ENCODE assay signal across 11 cellular contexts in the genomic region with DNA sequence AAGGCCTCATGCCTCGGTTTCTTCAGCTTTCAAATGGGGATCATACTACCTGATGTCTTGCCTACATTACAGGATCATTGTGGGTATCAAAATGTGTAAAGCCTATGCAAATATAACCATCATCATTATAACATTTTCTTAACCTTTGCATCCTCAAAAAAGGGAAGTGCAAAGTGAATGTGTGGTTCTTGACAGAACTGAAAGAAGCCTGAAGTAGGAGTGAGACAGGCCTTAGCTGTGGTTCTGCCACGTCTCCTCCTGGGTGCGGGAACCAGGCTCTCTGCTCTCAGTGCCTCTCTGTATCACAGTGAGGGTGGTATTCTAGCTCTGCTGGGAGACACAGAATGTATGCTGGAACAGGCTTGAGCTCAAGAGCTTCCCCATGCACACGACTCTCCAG.
DNase-seq lines count a peak whose midpoint lies in the region; ATAC-seq, FAIRE-seq and TF ChIP-seq lines count a peak whose summit lies in the region.
"Had no signal": no experiment of that assay in that cellular context is flagged by ENCODE, and none has a peak within 500 bp of the region (broad histone marks: within the 10 kb centered on the region; RNA-seq: fewer than 3 reads in every experiment).

No MANE protein-coding gene starts in this region.

- peaks cover 6% of the 10 kb centered on the region for H3K36me3 Mint-ChIP-seq in activated T-helper 1 cell treated with anti-CD3 and anti-CD28 coated beads, Interleukin-12 subunit alpha, Interleukin-12 subunit beta, Interleukin-2, Interleukin-4 antibody, amounts not matched to agents 30 ng/mL and 10 ng/mL and 1 ng/mL, durations not matched to agents 14 hours and 24 hours and 36 hours (ENCODE audit: low read depth)

- ATAC-seq in GM19328 (IDR thresholded peaks at IDR 0.05; ENCODE audit: unreplicated experiment) (peak; percentile 89), HG03025 (IDR thresholded peaks at IDR 0.05; ENCODE audit: low FRiP score, unreplicated experiment) (peak; percentile 83)

- FAIRE-seq in D721Med (lab: Jason Lieb, UNC): no peak

- H3K4me1 Mint-ChIP-seq in activated T-helper 1 cell treated with anti-CD3 and anti-CD28 coated beads, Interleukin-12 subunit alpha, Interleukin-12 subunit beta, Interleukin-2, Interleukin-4 antibody, amounts not matched to agents 30 ng/mL and 10 ng/mL and 1 ng/mL, durations not matched to agents 14 hours and 24 hours and 36 hours (ENCODE audit: low read depth): peaks cover 57% of the 10 kb centered on the region

- DNase-seq in GM12865 (ENCODE audit: low read depth): peak; percentile 84
- no peak for DNase-seq in activated T-helper 1 cell treated with anti-CD3 and anti-CD28 coated beads, Interleukin-12 subunit alpha, Interleukin-12 subunit beta, Interleukin-2, Interleukin-4 antibody, amounts not matched to agents 30 ng/mL and 10 ng/mL and 1 ng/mL, durations not matched to agents 14 hours and 24 hours and 36 hours (ENCODE audit: low spot score)
- no peak for DNase-seq in D721Med (ENCODE audit: insufficient read length, low spot score)
- DNase-seq in D341Med (ENCODE audit: low spot score): no peak
- no peak for DNase-seq in posterior cingulate gyrus
- DNase-seq in A172 (ENCODE audit: low spot score): no peak
- DNase-seq: hypothalamus had no signal

- H3K27ac Mint-ChIP-seq in activated T-helper 1 cell treated with anti-CD3 and anti-CD28 coated beads, Interleukin-12 subunit alpha, Interleukin-12 subunit beta, Interleukin-2, Interleukin-4 antibody, amounts not matched to agents 30 ng/mL and 10 ng/mL and 1 ng/mL, durations not matched to agents 14 hours and 24 hours and 36 hours: peak overlapping the region; percentile 1

- H3K27me3 Mint-ChIP-seq in activated T-helper 1 cell treated with anti-CD3 and anti-CD28 coated beads, Interleukin-12 subunit alpha, Interleukin-12 subunit beta, Interleukin-2, Interleukin-4 antibody, amounts not matched to agents 30 ng/mL and 10 ng/mL and 1 ng/mL, durations not matched to agents 14 hours and 24 hours and 36 hours (ENCODE audit: insufficient read depth): no peaks in the 10 kb centered on the region

- TF ChIP-seq CTCF in GM12865 (IDR thresholded peaks at IDR 0.05; ENCODE audit: insufficient read depth, low read depth, low read length, missing control alignments): no peak
- TF ChIP-seq CTCF in D721Med (IDR thresholded peaks at IDR 0.05; ENCODE audit: insufficient read depth, missing control alignments): no peak

- H3K4me3 Mint-ChIP-seq in activated T-helper 1 cell treated with anti-CD3 and anti-CD28 coated beads, Interleukin-12 subunit alpha, Interleukin-12 subunit beta, Interleukin-2, Interleukin-4 antibody, amounts not matched to agents 30 ng/mL and 10 ng/mL and 1 ng/mL, durations not matched to agents 14 hours and 24 hours and 36 hours: no peak overlapping the region

- peaks cover 25% of the 10 kb centered on the region for H3K9me3 Mint-ChIP-seq in activated T-helper 1 cell treated with anti-CD3 and anti-CD28 coated beads, Interleukin-12 subunit alpha, Interleukin-12 subunit beta, Interleukin-2, Interleukin-4 antibody, amounts not matched to agents 30 ng/mL and 10 ng/mL and 1 ng/mL, durations not matched to agents 14 hours and 24 hours and 36 hours

- intact Hi-C loops in activated T-helper 1 cell treated with anti-CD3 and anti-CD28 coated beads, Interleukin-12 subunit alpha, Interleukin-12 subunit beta, Interleukin-2, Interleukin-4 antibody, amounts not matched to agents 30 ng/mL and 10 ng/mL and 1 ng/mL, durations not matched to agents 14 hours and 24 hours and 36 hours (cut with micrococcal nuclease): loop anchor here (1.0 to 5.0 kb wide), 4 partner anchors 14 to 879 kb away; no protein-coding TSS in a partner anchor
- intact Hi-C loops in posterior cingulate gyrus (cut with DNase I): no loop called here

- H3K4me3 ChIP-seq in GM12865 (ENCODE audit: low read depth, low read length): no peak overlapping the region
- H3K4me3 ChIP-seq: SK-N-MC, thoracic aorta had no signal
